18 cellular contexts compared by ENCODE assay signal in the genomic region with DNA sequence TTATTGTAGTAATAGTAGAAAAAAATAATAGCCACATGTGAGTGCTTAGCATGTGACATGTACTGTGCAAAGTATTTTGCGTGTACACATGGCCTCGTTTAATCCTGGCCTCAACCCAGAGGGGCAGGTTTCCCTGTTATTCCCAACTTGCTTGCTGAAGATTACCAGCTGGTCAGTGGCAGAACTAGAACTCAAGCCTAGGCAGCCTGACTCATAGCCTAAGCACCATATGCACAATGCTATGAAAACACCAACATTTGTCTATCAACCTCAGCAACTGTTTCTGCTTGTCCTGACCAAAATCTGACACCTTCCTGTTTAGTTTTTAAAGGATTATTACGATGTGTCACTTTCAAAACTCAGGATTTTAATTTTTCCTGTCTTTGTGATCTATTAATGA.
"Had no signal": no experiment of that assay in that cellular context is flagged by ENCODE, and none has a peak within 500 bp of the region (broad histone marks: within the 10 kb centered on the region; RNA-seq: fewer than 3 reads in every experiment).

No MANE protein-coding gene starts in this region.

- H3K4me1 ChIP-seq: gastrocnemius medialis, thyroid gland had no signal

- ATAC-seq: activated naive CD8-positive, alpha-beta T cell treated with anti-CD3 and anti-CD28 coated beads, Interleukin-2, amount 50 U/mL, for 24 hours; activated T-helper 17 cell treated with anti-CD3 and anti-CD28 coated beads, Interleukin-2, amount 50 U/mL, for 72 hours; gastrocnemius medialis; left colon had no signal

- H3K4me3 ChIP-seq: cardiac muscle cell, gastrocnemius medialis, heart left ventricle, lung, neural progenitor cell, ovary, sigmoid colon, stomach, thyroid gland had no signal

- H3K9me3 ChIP-seq: gastrocnemius medialis, heart left ventricle, ovary, sigmoid colon, stomach, thyroid gland had no signal

- H3K36me3 ChIP-seq: cardiac muscle cell, gastrocnemius medialis, heart left ventricle, neural progenitor cell, ovary, sigmoid colon, stomach, thyroid gland had no signal

- DNase-seq: activated CD4-positive, alpha-beta T cell treated with anti-CD3 and anti-CD28 coated beads for 1 hour; activated CD4-positive, alpha-beta T cell treated with anti-CD3 and anti-CD28 coated beads, Interleukin-2, amount 50 U/mL, for 48 hours; activated naive CD4-positive, alpha-beta T cell treated with anti-CD3 and anti-CD28 coated beads for 36 hours; activated naive CD8-positive, alpha-beta T cell treated with anti-CD3 and anti-CD28 coated beads, Interleukin-2, amount 50 U/mL, for 24 hours; effector CD4-positive, alpha-beta T cell; gastrocnemius medialis; heart left ventricle; left colon; naive B cell; ovary; sigmoid colon; stimulated activated CD4-positive, alpha-beta T cell treated with anti-CD3 and anti-CD28 coated beads, Interleukin-1b, Interleukin-23, amount 100 ng/mL, for 48 hours; stomach; thyroid gland had no signal

- H3K27me3 ChIP-seq: cardiac muscle cell, gastrocnemius medialis, heart left ventricle, neural progenitor cell, ovary, sigmoid colon, stomach, thyroid gland had no signal

- H3K27ac ChIP-seq: cardiac muscle cell, gastrocnemius medialis, heart left ventricle, neural progenitor cell, ovary, sigmoid colon, stomach, thyroid gland had no signal
